ENCODE assay signal across 1 cellular context in the genomic region with DNA sequence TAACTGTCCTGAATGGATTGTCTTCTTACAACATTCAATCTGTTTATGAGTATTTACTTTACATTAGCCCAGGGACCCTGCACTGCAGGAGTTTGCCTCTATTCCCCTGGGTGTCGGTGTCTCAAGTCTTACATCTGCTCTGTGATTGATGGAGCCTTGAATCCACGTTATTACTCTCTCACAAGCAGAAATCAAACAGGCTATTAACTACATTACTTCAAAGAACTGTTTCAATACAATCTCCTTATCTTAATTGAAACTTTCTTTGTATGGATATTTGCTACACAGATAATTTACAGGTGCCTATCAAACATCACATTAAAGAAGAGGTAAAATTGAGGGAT.
TF ChIP-seq lines count a peak whose summit lies in the region.

No MANE protein-coding gene starts in this region.

TF ChIP-seq in WTC11, 78 proteins besides CTCF, POLR2A, EP300 and RAD21 (continued from another document):
- TF ChIP-seq, protein P1, sequence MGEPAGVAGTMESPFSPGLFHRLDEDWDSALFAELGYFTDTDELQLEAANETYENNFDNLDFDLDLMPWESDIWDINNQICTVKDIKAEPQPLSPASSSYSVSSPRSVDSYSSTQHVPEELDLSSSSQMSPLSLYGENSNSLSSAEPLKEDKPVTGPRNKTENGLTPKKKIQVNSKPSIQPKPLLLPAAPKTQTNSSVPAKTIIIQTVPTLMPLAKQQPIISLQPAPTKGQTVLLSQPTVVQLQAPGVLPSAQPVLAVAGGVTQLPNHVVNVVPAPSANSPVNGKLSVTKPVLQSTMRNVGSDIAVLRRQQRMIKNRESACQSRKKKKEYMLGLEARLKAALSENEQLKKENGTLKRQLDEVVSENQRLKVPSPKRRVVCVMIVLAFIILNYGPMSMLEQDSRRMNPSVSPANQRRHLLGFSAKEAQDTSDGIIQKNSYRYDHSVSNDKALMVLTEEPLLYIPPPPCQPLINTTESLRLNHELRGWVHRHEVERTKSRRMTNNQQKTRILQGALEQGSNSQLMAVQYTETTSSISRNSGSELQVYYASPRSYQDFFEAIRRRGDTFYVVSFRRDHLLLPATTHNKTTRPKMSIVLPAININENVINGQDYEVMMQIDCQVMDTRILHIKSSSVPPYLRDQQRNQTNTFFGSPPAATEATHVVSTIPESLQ (CRISPR knock-in tag; IDR thresholded peaks at IDR 0.05): no peak
- no peak for TF ChIP-seq TP53 (CRISPR knock-in tag; IDR thresholded peaks at IDR 0.05)
- TF ChIP-seq GABPB1 (CRISPR knock-in tag; IDR thresholded peaks at IDR 0.05): no peak
- TF ChIP-seq, protein P2, sequence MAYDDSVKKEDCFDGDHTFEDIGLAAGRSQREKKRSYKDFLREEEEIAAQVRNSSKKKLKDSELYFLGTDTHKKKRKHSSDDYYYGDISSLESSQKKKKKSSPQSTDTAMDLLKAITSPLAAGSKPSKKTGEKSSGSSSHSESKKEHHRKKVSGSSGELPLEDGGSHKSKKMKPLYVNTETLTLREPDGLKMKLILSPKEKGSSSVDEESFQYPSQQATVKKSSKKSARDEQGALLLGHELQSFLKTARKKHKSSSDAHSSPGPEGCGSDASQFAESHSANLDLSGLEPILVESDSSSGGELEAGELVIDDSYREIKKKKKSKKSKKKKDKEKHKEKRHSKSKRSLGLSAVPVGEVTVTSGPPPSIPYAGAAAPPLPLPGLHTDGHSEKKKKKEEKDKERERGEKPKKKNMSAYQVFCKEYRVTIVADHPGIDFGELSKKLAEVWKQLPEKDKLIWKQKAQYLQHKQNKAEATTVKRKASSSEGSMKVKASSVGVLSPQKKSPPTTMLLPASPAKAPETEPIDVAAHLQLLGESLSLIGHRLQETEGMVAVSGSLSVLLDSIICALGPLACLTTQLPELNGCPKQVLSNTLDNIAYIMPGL (CRISPR knock-in tag; IDR thresholded peaks at IDR 0.05): no peak
- TF ChIP-seq, protein P3, sequence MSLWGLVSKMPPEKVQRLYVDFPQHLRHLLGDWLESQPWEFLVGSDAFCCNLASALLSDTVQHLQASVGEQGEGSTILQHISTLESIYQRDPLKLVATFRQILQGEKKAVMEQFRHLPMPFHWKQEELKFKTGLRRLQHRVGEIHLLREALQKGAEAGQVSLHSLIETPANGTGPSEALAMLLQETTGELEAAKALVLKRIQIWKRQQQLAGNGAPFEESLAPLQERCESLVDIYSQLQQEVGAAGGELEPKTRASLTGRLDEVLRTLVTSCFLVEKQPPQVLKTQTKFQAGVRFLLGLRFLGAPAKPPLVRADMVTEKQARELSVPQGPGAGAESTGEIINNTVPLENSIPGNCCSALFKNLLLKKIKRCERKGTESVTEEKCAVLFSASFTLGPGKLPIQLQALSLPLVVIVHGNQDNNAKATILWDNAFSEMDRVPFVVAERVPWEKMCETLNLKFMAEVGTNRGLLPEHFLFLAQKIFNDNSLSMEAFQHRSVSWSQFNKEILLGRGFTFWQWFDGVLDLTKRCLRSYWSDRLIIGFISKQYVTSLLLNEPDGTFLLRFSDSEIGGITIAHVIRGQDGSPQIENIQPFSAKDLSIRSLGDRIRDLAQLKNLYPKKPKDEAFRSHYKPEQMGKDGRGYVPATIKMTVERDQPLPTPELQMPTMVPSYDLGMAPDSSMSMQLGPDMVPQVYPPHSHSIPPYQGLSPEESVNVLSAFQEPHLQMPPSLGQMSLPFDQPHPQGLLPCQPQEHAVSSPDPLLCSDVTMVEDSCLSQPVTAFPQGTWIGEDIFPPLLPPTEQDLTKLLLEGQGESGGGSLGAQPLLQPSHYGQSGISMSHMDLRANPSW (CRISPR knock-in tag; conservative IDR thresholded peaks at IDR 0.05; ENCODE audit: low read depth): no peak
- no peak for TF ChIP-seq NFATC4 (CRISPR knock-in tag; IDR thresholded peaks at IDR 0.05)
- TF ChIP-seq SP1 (CRISPR knock-in tag; conservative IDR thresholded peaks at IDR 0.05): no peak
- no peak for TF ChIP-seq TCF7 (CRISPR knock-in tag; IDR thresholded peaks at IDR 0.05; ENCODE audit: low read depth)
- TF ChIP-seq, protein P4, sequence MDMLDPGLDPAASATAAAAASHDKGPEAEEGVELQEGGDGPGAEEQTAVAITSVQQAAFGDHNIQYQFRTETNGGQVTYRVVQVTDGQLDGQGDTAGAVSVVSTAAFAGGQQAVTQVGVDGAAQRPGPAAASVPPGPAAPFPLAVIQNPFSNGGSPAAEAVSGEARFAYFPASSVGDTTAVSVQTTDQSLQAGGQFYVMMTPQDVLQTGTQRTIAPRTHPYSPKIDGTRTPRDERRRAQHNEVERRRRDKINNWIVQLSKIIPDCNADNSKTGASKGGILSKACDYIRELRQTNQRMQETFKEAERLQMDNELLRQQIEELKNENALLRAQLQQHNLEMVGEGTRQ (CRISPR knock-in tag; IDR thresholded peaks at IDR 0.05): no peak
